16 cellular contexts compared by ENCODE assay signal in the genomic region with DNA sequence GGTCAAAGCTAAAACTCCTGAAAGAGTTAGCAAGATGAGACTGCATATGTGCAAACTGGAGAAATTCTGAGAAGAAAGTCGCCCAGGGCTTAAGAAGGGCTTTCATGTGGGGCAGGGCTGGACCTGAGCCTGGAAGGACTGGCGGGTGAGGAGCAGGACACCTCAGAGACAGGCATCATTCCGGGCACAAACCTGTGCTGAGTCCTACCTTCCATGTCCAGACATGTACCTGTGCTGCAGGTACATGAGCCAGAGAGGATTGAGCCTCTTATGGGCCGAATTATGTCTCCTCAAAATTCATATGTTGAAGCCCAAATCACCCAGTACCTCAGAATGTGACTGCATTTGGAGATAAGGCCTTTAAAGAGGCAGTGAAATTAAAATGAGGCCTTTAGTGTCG.
DNase-seq lines count a peak whose midpoint lies in the region; ATAC-seq and TF ChIP-seq lines count a peak whose summit lies in the region.
"Had no signal": no experiment of that assay in that cellular context is flagged by ENCODE, and none has a peak within 500 bp of the region (broad histone marks: within the 10 kb centered on the region; RNA-seq: fewer than 3 reads in every experiment).

No MANE protein-coding gene starts in this region.

- no peak overlapping the region for H3K9ac ChIP-seq in OCI-LY1 (ENCODE audit: low read length)

- 55 to 70% methylated on average over 5 of the region's 5 CpGs for WGBS in esophagus, 2 donors

- H3K4me3 Mint-ChIP-seq in Caco-2 (ENCODE audit: unreplicated experiment) (no peak overlapping the region), nephron progenitor cell (no peak overlapping the region)
- H3K4me3 Mint-ChIP-seq: CD4-positive, CD25-positive, alpha-beta regulatory T cell; GM23338; HFFc6 had no signal

- H3K9me3 ChIP-seq in Caco-2 (0 out of 2 replicates have a peak, but pooled peaks cover 2% of the 10 kb centered on the region), OCI-LY1 (ENCODE audit: low read length) (no peaks in the 10 kb centered on the region), esophagus (ENCODE audit: control insufficient read depth in 2 of 2, insufficient read depth in 1 of 2, low read depth in 1 of 2, low read length in 1 of 2) (no peaks in the 10 kb centered on the region)
- H3K9me3 ChIP-seq: MG63 had no signal

- no TSS peak for BruUV-seq in Caco-2 (replicated peaks; lab: Mats Ljungman, UMichigan)

- no peaks in the 10 kb centered on the region for H3K27me3 Mint-ChIP-seq in Caco-2 (ENCODE audit: insufficient read depth, unreplicated experiment)
- peaks cover 4% of the 10 kb centered on the region for H3K27me3 Mint-ChIP-seq in nephron progenitor cell (ENCODE audit: low read depth, poor library complexity)

- DNase-seq in Caco-2 (no peak), nephron progenitor cell (no peak), DMS79 (lab: John Stamatoyannopoulos, UW) (no peak)
- DNase-seq: CD4-positive, CD25-positive, alpha-beta regulatory T cell; HFFc6; MG63; NCI-H1092; NCI-H146; NCI-H524; SHP77 had no signal

- no peak for ATAC-seq in GM18909 (IDR thresholded peaks at IDR 0.05; ENCODE audit: poor library complexity, unreplicated experiment)
- ATAC-seq in GM19328 (IDR thresholded peaks at IDR 0.05; ENCODE audit: unreplicated experiment) = no peak
- ATAC-seq: SK-N-SH treated with all-trans-retinoic acid at 6 μM for 48 hours had no signal

- no peaks in the 10 kb centered on the region for H3F3A ChIP-seq in OCI-LY1 (ENCODE audit: insufficient read depth, low read length)

- H3K27ac Mint-ChIP-seq in Caco-2 (ENCODE audit: unreplicated experiment) (peak overlapping the region; percentile 60), nephron progenitor cell (peak overlapping the region; percentile 48)
- H3K27ac Mint-ChIP-seq: CD4-positive, CD25-positive, alpha-beta regulatory T cell; GM23338; HFFc6 had no signal

- H3K9me3 Mint-ChIP-seq in Caco-2 (ENCODE audit: unreplicated experiment) = no peaks in the 10 kb centered on the region
- peaks cover 8% of the 10 kb centered on the region for H3K9me3 Mint-ChIP-seq in nephron progenitor cell
- H3K9me3 Mint-ChIP-seq: HFFc6 had no signal

- POLR2A ChIA-PET in Caco-2 (lab: Charles Lee) = no interaction called here

- no peak overlapping the region for H3K4me2 ChIP-seq in OCI-LY1 (ENCODE audit: low read length)
- H3K4me2 ChIP-seq: GM23338 had no signal

- no peaks in the 10 kb centered on the region for H4K20me1 ChIP-seq in OCI-LY1 (ENCODE audit: insufficient read depth, low read length)

- no peak overlapping the region for H2AFZ ChIP-seq in OCI-LY1 (ENCODE audit: low read length)
- H2AFZ ChIP-seq: GM23338 had no signal

- intact Hi-C loops in Caco-2 (cut with micrococcal nuclease; ENCODE audit: unreplicated experiment) = no loop called here

- H3K36me3 ChIP-seq in Caco-2 (ENCODE audit: control insufficient read depth, insufficient read depth, low read length) (no peaks in the 10 kb centered on the region), OCI-LY1 (ENCODE audit: insufficient read depth, low read length) (no peaks in the 10 kb centered on the region), esophagus (ENCODE audit: control insufficient read depth in 2 of 2, insufficient read depth in 2 of 2, low read length in 1 of 2) (no peaks in the 10 kb centered on the region)
- H3K36me3 ChIP-seq: MG63 had no signal

- H3K4me3 ChIP-seq in Caco-2 (ENCODE audit: low read depth, low read length) (no peak overlapping the region), OCI-LY1 (ENCODE audit: low read depth, low read length, poor library complexity, severe bottlenecking) (no peak overlapping the region), esophagus (ENCODE audit: low read depth in 1 of 2, low read length in 2 of 2) (no peak overlapping the region)
- H3K4me3 ChIP-seq: GM23338, MG63 had no signal

- CTCF ChIA-PET in Caco-2 (lab: Charles Lee) = no interaction called here

- peaks cover 24% of the 10 kb centered on the region for H3K4me1 Mint-ChIP-seq in Caco-2 (ENCODE audit: low read depth, unreplicated experiment)
- H3K4me1 Mint-ChIP-seq in nephron progenitor cell = peaks cover 76% of the 10 kb centered on the region
- H3K4me1 Mint-ChIP-seq: CD4-positive, CD25-positive, alpha-beta regulatory T cell had no signal

- no peaks in the 10 kb centered on the region for H3K79me2 ChIP-seq in OCI-LY1 (ENCODE audit: insufficient read depth, low read length)

- H3K36me3 Mint-ChIP-seq in Caco-2 (ENCODE audit: insufficient read depth, unreplicated experiment) (peaks cover 12% of the 10 kb centered on the region), nephron progenitor cell (ENCODE audit: low read depth) (no peaks in the 10 kb centered on the region)
- H3K36me3 Mint-ChIP-seq: CD4-positive, CD25-positive, alpha-beta regulatory T cell had no signal

- H3K9me2 ChIP-seq in OCI-LY1 (ENCODE audit: low read depth, low read length) = no peaks in the 10 kb centered on the region

- H3K4me1 ChIP-seq in Caco-2 (peaks cover 51% of the 10 kb centered on the region), OCI-LY1 (ENCODE audit: insufficient read depth, low read length, severe bottlenecking) (peaks cover 74% of the 10 kb centered on the region), esophagus (ENCODE audit: control insufficient read depth in 2 of 2, insufficient read depth in 2 of 2, low read length in 1 of 2) (no peaks in the 10 kb centered on the region)

- H3K27me3 ChIP-seq in Caco-2 (replicated peaks; ENCODE audit: control insufficient read depth, insufficient read depth, low read length) = no peaks in the 10 kb centered on the region
- no peaks in the 10 kb centered on the region for H3K27me3 ChIP-seq in OCI-LY1 (ENCODE audit: insufficient read depth, low read length)
- H3K27me3 ChIP-seq in esophagus (ENCODE audit: control insufficient read depth in 1 of 2, insufficient read depth in 2 of 2, low read length in 2 of 2) = no peaks in the 10 kb centered on the region
- H3K27me3 ChIP-seq: MG63 had no signal

- TF ChIP-seq CTCF in Caco-2 (IDR thresholded peaks at IDR 0.05; ENCODE audit: insufficient read depth in 1 of 2, low read depth in 1 of 2, low read length in 1 of 2, severe bottlenecking in 1 of 2, unreplicated experiment in 1 of 2) (no peak), OCI-LY1 (IDR thresholded peaks at IDR 0.05; ENCODE audit: low read length) (no peak), nephron progenitor cell (IDR thresholded peaks at IDR 0.05) (no peak)

- H3K27ac ChIP-seq in OCI-LY1 (ENCODE audit: low read depth, low read length, poor library complexity, severe bottlenecking) (peak overlapping the region; percentile 15), esophagus (ENCODE audit: low read depth in 2 of 2, low read length in 1 of 2) (peak overlapping the region; percentile 79 to 83)
